17 cellular contexts compared by ENCODE assay signal in the genomic region with DNA sequence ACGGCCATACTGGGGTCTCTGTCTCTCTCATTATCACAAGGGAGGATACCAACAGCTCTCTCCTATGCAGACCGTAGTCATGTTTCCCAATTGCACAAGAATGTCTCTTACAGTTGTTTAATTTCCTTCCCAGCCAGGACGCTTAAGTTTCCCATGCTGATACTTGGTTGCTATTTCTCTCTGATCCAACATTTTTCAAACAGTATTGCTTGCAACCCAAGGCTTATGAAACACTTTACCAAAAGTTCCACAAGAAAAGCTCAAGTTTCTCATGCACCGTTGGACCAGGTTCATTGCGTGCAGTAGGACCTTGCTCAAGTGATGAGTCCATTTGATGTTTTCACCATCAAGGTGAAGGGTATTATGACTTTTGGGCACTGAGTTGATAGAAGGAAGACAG. TPM values are rescaled to one million over a fixed set of nuclear protein-coding genes. Genes with fewer than 3 reads are reported as not detected.
A peak's percentile ranks its signal among the peaks of the same experiment; 100 is the strongest.
DNase-seq lines count a peak whose midpoint lies in the region; ATAC-seq and TF ChIP-seq lines count a peak whose summit lies in the region.
"Had no signal": no experiment of that assay in that cellular context is flagged by ENCODE, and none has a peak within 500 bp of the region (broad histone marks: within the 10 kb centered on the region; RNA-seq: fewer than 3 reads in every experiment).

No MANE protein-coding gene starts in this region.

- TF ChIP-seq POLR2A in body of pancreas (IDR thresholded peaks at IDR 0.05), result no peak

- peaks cover 45% of the 10 kb centered on the region for H3K4me1 ChIP-seq in body of pancreas
- peaks cover 22% of the 10 kb centered on the region for H3K4me1 ChIP-seq in hepatocyte (ENCODE audit: insufficient read depth)
- H3K4me1 ChIP-seq: BE2C had no signal

- H3K27me3 Mint-ChIP-seq in activated naive CD4-positive, alpha-beta T cell treated with anti-CD3 and anti-CD28 coated beads, Interleukin-2, amount 10 ng/mL, durations not matched to agents 7 days and 5 days, result peaks cover 14% of the 10 kb centered on the region
- no peaks in the 10 kb centered on the region for H3K27me3 Mint-ChIP-seq in Calu3 (ENCODE audit: unreplicated experiment)

- no peaks in the 10 kb centered on the region for H3K4me1 Mint-ChIP-seq in activated naive CD4-positive, alpha-beta T cell treated with anti-CD3 and anti-CD28 coated beads, Interleukin-2, amount 10 ng/mL, durations not matched to agents 7 days and 5 days
- H3K4me1 Mint-ChIP-seq in Calu3 (ENCODE audit: low read depth, unreplicated experiment), result peaks cover 47% of the 10 kb centered on the region

- no peaks in the 10 kb centered on the region for H3K36me3 ChIP-seq in body of pancreas (replicated peaks in 1 of 2; ENCODE audit: insufficient read depth in 1 of 2, low read depth in 2 of 2)
- no peaks in the 10 kb centered on the region for H3K36me3 ChIP-seq in hepatocyte (replicated peaks; ENCODE audit: insufficient read depth, low read depth)
- H3K36me3 ChIP-seq: BE2C had no signal

- H3K9me3 ChIP-seq in body of pancreas (no peaks in the 10 kb centered on the region), hepatocyte (ENCODE audit: low read depth) (no peaks in the 10 kb centered on the region)
- H3K9me3 ChIP-seq: BE2C had no signal

- no peak overlapping the region for H3K4me2 ChIP-seq in hepatocyte
- H3K4me2 ChIP-seq: GM23338 had no signal

- H3K9me2 ChIP-seq in hepatocyte (replicated peaks; ENCODE audit: insufficient read depth), result no peaks in the 10 kb centered on the region

- no peak for TF ChIP-seq CTCF in Calu3 (IDR thresholded peaks at IDR 0.05; ENCODE audit: unreplicated experiment)
- TF ChIP-seq CTCF in body of pancreas (IDR thresholded peaks at IDR 0.05), result no peak
- TF ChIP-seq CTCF in hepatocyte (IDR thresholded peaks at IDR 0.05; ENCODE audit: poor library complexity), result no peak
- TF ChIP-seq CTCF in omental fat pad (IDR thresholded peaks at IDR 0.05), result no peak

- no peak for ATAC-seq in activated naive CD4-positive, alpha-beta T cell treated with anti-CD3 and anti-CD28 coated beads, Interleukin-2, amount 50 U/mL, for 72 hours
- no peak for ATAC-seq in body of pancreas
- ATAC-seq in omental fat pad (ENCODE audit: low FRiP score), result no peak
- no peak for ATAC-seq in GM21529 (IDR thresholded peaks at IDR 0.05; ENCODE audit: unreplicated experiment)
- ATAC-seq: CD8-positive, alpha-beta T cell; GM23338 had no signal

- no peaks in the 10 kb centered on the region for H3K27me3 ChIP-seq in body of pancreas
- no peaks in the 10 kb centered on the region for H3K27me3 ChIP-seq in hepatocyte
- H3K27me3 ChIP-seq: BE2C had no signal

- no peaks in the 10 kb centered on the region for H3K9me3 Mint-ChIP-seq in activated naive CD4-positive, alpha-beta T cell treated with anti-CD3 and anti-CD28 coated beads, Interleukin-2, amount 10 ng/mL, durations not matched to agents 7 days and 5 days
- H3K9me3 Mint-ChIP-seq in activated naive CD4-positive, alpha-beta T cell treated with anti-CD3 and anti-CD28 coated beads, Interleukin-2, amount 50 U/mL, for 72 hours, result no peaks in the 10 kb centered on the region
- no peaks in the 10 kb centered on the region for H3K9me3 Mint-ChIP-seq in Calu3 (ENCODE audit: low read depth, unreplicated experiment)
- H3K9me3 Mint-ChIP-seq: CD8-positive, alpha-beta T cell; GM23338 had no signal

- no peaks in the 10 kb centered on the region for H3K36me3 Mint-ChIP-seq in activated naive CD4-positive, alpha-beta T cell treated with anti-CD3 and anti-CD28 coated beads, Interleukin-2, amount 10 ng/mL, durations not matched to agents 7 days and 5 days
- H3K36me3 Mint-ChIP-seq in activated naive CD4-positive, alpha-beta T cell treated with anti-CD3 and anti-CD28 coated beads, Interleukin-2, amount 50 U/mL, for 72 hours, result no peaks in the 10 kb centered on the region
- H3K36me3 Mint-ChIP-seq in Calu3 (ENCODE audit: insufficient read depth, unreplicated experiment), result peaks cover 11% of the 10 kb centered on the region
- H3K36me3 Mint-ChIP-seq: CD8-positive, alpha-beta T cell had no signal

- H3K4me3 Mint-ChIP-seq in activated naive CD4-positive, alpha-beta T cell treated with anti-CD3 and anti-CD28 coated beads, Interleukin-2, amount 10 ng/mL, durations not matched to agents 7 days and 5 days, result no peak overlapping the region
- H3K4me3 Mint-ChIP-seq in Calu3 (ENCODE audit: low read depth, unreplicated experiment), result no peak overlapping the region
- H3K4me3 Mint-ChIP-seq: CD8-positive, alpha-beta T cell; GM23338 had no signal

- no peaks in the 10 kb centered on the region for H3K79me2 ChIP-seq in hepatocyte

- DNase-seq in activated naive CD4-positive, alpha-beta T cell treated with anti-CD3 and anti-CD28 coated beads, Interleukin-2, amount 10 ng/mL, durations not matched to agents 7 days and 5 days, result peak; percentile 0
- DNase-seq in activated naive CD4-positive, alpha-beta T cell treated with anti-CD3 and anti-CD28 coated beads, Interleukin-2, amount 50 U/mL, for 72 hours (ENCODE audit: low spot score in 2 of 2), result no peak
- DNase-seq in Calu3, result no peak
- DNase-seq in body of pancreas, result no peak
- no peak for DNase-seq in hepatocyte (ENCODE audit: low spot score)
- DNase-seq in omental fat pad (ENCODE audit: low spot score), result no peak
- DNase-seq in HT-29 (ENCODE audit: low spot score), result no peak
- DNase-seq: 8988T; BE2C; CD8-positive, alpha-beta T cell; COR-L47; H7 had no signal

- no peak overlapping the region for H3K4me3 ChIP-seq in body of pancreas
- H3K4me3 ChIP-seq in hepatocyte, result no peak overlapping the region
- H3K4me3 ChIP-seq: GM23338 had no signal

- H2AFZ ChIP-seq in hepatocyte, result no peak overlapping the region
- H2AFZ ChIP-seq: GM23338 had no signal

- WGBS in body of pancreas, 2 donors, result 71 to 74% methylated on average over 5 of the region's 5 CpGs
- 87% methylated on average over 5 of the region's 5 CpGs for WGBS in hepatocyte (ENCODE audit: low lambda C conversion rate, missing lambda C conversion rate)

- intact Hi-C loops in Calu3 (cut with micrococcal nuclease; ENCODE audit: unreplicated experiment) (no loop called here), body of pancreas (cut with DNase I) (no loop called here)

- H4K20me1 ChIP-seq in hepatocyte (ENCODE audit: insufficient read depth, poor library complexity, severe bottlenecking), result no peaks in the 10 kb centered on the region

- CTCF ChIA-PET in activated naive CD4-positive, alpha-beta T cell treated with anti-CD3 and anti-CD28 coated beads, Interleukin-2, amount 10 ng/mL, durations not matched to agents 7 days and 5 days (lab: Charles Lee), result interaction anchor here (0.8 to 3.4 kb wide), 3 partner anchors 10 to 25 kb away, joined by 3 to 13 read pairs (median 5); no protein-coding TSS in a partner anchor
- CTCF ChIA-PET in Calu3 (lab: Charles Lee), result interaction anchor here (0.7 to 3.7 kb wide), 3 partner anchors 12 to 35 kb away, joined by 3 to 30 read pairs (median 3); no protein-coding TSS in a partner anchor

- no TSS peak for BruUV-seq in Calu3 (replicated peaks; lab: Mats Ljungman, UMichigan)

- H3K27ac Mint-ChIP-seq in activated naive CD4-positive, alpha-beta T cell treated with anti-CD3 and anti-CD28 coated beads, Interleukin-2, amount 10 ng/mL, durations not matched to agents 7 days and 5 days, result no peak overlapping the region
- H3K27ac Mint-ChIP-seq in activated naive CD4-positive, alpha-beta T cell treated with anti-CD3 and anti-CD28 coated beads, Interleukin-2, amount 50 U/mL, for 72 hours, result peak overlapping the region in 1 of 2 donors; percentile 47
- H3K27ac Mint-ChIP-seq in Calu3 (ENCODE audit: unreplicated experiment), result peak overlapping the region; percentile 85
- H3K27ac Mint-ChIP-seq: CD8-positive, alpha-beta T cell; GM23338 had no signal

- H3K27ac ChIP-seq in body of pancreas, result peak overlapping the region in 3 of 4 donors; percentile 73 to 87 (median 79)
- H3K27ac ChIP-seq in hepatocyte, result peak overlapping the region; percentile 58
- H3K27ac ChIP-seq: C4-2B had no signal

RNA-seq across cellular contexts. Expression of a gene that starts 46.6 kb away (rescaled TPM):
- total RNA-seq in activated naive CD4-positive, alpha-beta T cell treated with anti-CD3 and anti-CD28 coated beads, Interleukin-2, amount 50 U/mL, for 72 hours, result not detected
- total RNA-seq in Calu3 (2022), result not detected in 2 replicates
- total RNA-seq in body of pancreas, result not detected
- 0.37 TPM in 1 of 2 replicates, not detected in the other for total RNA-seq in hepatocyte
- 0.41 TPM in 1 of 2 replicates, not detected in the other for polyA plus RNA-seq in hepatocyte
- total RNA-seq in omental fat pad, result not detected
- total RNA-seq in HT-29 (2014; rRNA removed; shearing (Covaris generic)), result not detected in 2 replicates
- total RNA-seq: CD8-positive, alpha-beta T cell; Daoy; GM23338; H7; HT1080 had no signal
- polyA plus RNA-seq: GM23338 had no signal
